Comparison of ENCODE assay signal across 9 cellular contexts in genomic region chr12:7108042-7108927, GRCh38. TPM values are rescaled to one million over a fixed set of nuclear protein-coding genes. Genes with fewer than 3 reads are reported as not detected.
DNase-seq lines count a peak whose midpoint lies in the region; ATAC-seq and TF ChIP-seq lines count a peak whose summit lies in the region.
"Had no signal": no experiment of that assay in that cellular context is flagged by ENCODE, and none has a peak within 500 bp of the region (broad histone marks: within the 10 kb centered on the region; RNA-seq: fewer than 3 reads in every experiment).

No MANE protein-coding gene starts in this region.

- H3K4me3 ChIP-seq in HL-60 (replicated peaks; ENCODE audit: insufficient read depth, low read length) (peak overlapping the region; percentile 51), retinal pigment epithelial cell (ENCODE audit: low read length) (peak overlapping the region; percentile 78)

- peak; percentile 67 for DNase-seq in DMS153 (lab: John Stamatoyannopoulos, UW)
- DNase-seq in HL-60 (ENCODE audit: low read depth in 1 of 2, low spot score in 1 of 2) = peak; percentile 90 to 94
- DNase-seq in left cardiac atrium = peak; percentile 86
- no peak for DNase-seq in retinal pigment epithelial cell (ENCODE audit: low read depth)
- no peak for DNase-seq in 8988T

- TF ChIP-seq CTCF in HL-60 (IDR thresholded peaks at IDR 0.05; ENCODE audit: insufficient read depth, low read length) (no peak), retinal pigment epithelial cell (conservative IDR thresholded peaks at IDR 0.05; ENCODE audit: low read depth, low read length) (no peak)

- peaks cover 5% of the 10 kb centered on the region for H3K9me3 Mint-ChIP-seq in activated naive CD8-positive, alpha-beta T cell (ENCODE audit: low read depth)

- peak overlapping the region; percentile 92 for H3K4me3 Mint-ChIP-seq in activated naive CD8-positive, alpha-beta T cell

- ATAC-seq in GM19463 (IDR thresholded peaks at IDR 0.05; ENCODE audit: unreplicated experiment) (peak; percentile 93), SK-N-SH treated with all-trans-retinoic acid at 6 μM for 48 hours (peak; percentile 86), left cardiac atrium (peak; percentile 81 to 94)

- no peaks in the 10 kb centered on the region for H3K27me3 Mint-ChIP-seq in activated naive CD8-positive, alpha-beta T cell

- peaks cover 31% of the 10 kb centered on the region for H3K4me1 Mint-ChIP-seq in activated naive CD8-positive, alpha-beta T cell (ENCODE audit: low read depth)

- intact Hi-C loops in left cardiac atrium (cut with DNase I) = loop anchor here in 1 of 2 donors (2.0 kb wide), 2 partner anchors 47 to 163 kb away; partner anchors contain the start of genes C12orf57 and C1S

- H3K36me3 Mint-ChIP-seq in activated naive CD8-positive, alpha-beta T cell = peaks cover 10% of the 10 kb centered on the region

- H3K27ac Mint-ChIP-seq in activated naive CD8-positive, alpha-beta T cell = peak overlapping the region; percentile 94

- H3K27ac ChIP-seq in HL-60 (replicated peaks) = peak overlapping the region; percentile 95

- H3K27me3 ChIP-seq in HL-60 (ENCODE audit: insufficient read depth, poor library complexity, severe bottlenecking) = no peaks in the 10 kb centered on the region

TF ChIP-seq in SK-N-SH treated with all-trans-retinoic acid at 6 μM for 48 hours, 23 proteins besides CTCF, POLR2A, EP300 and RAD21:
- TF ChIP-seq ARNTL (CRISPR knock-in tag; IDR thresholded peaks at IDR 0.05; ENCODE audit: borderline replicate concordance, low read depth) (no peak), GLIS3 (CRISPR knock-in tag; IDR thresholded peaks at IDR 0.05) (no peak), ZFP3 (CRISPR knock-in tag; IDR thresholded peaks at IDR 0.05) (no peak), CSDC2 (CRISPR knock-in tag; IDR thresholded peaks at IDR 0.05) (no peak), ZNF70 (CRISPR knock-in tag; IDR thresholded peaks at IDR 0.05) (no peak), OSR1 (CRISPR knock-in tag; IDR thresholded peaks at IDR 0.05) (no peak), ZFP30 (CRISPR knock-in tag; IDR thresholded peaks at IDR 0.05) (no peak), ISL1 (CRISPR knock-in tag; IDR thresholded peaks at IDR 0.05) (no peak), ZNF565 (CRISPR knock-in tag; conservative IDR thresholded peaks at IDR 0.05; ENCODE audit: low read depth) (no peak), SNAI2 (CRISPR knock-in tag; IDR thresholded peaks at IDR 0.05) (no peak), RARB (CRISPR knock-in tag; IDR thresholded peaks at IDR 0.05) (no peak), TOX (CRISPR knock-in tag; IDR thresholded peaks at IDR 0.05; ENCODE audit: borderline replicate concordance) (no peak), ESRRG (CRISPR knock-in tag; IDR thresholded peaks at IDR 0.05) (no peak), PPARA (CRISPR knock-in tag; IDR thresholded peaks at IDR 0.05; ENCODE audit: borderline replicate concordance) (no peak), ZC3H10 (CRISPR knock-in tag; IDR thresholded peaks at IDR 0.05) (no peak), BACH2 (CRISPR knock-in tag; IDR thresholded peaks at IDR 0.05; ENCODE audit: borderline replicate concordance) (no peak), ZNF8 (CRISPR knock-in tag; IDR thresholded peaks at IDR 0.05) (no peak)
- TF ChIP-seq, protein P1, sequence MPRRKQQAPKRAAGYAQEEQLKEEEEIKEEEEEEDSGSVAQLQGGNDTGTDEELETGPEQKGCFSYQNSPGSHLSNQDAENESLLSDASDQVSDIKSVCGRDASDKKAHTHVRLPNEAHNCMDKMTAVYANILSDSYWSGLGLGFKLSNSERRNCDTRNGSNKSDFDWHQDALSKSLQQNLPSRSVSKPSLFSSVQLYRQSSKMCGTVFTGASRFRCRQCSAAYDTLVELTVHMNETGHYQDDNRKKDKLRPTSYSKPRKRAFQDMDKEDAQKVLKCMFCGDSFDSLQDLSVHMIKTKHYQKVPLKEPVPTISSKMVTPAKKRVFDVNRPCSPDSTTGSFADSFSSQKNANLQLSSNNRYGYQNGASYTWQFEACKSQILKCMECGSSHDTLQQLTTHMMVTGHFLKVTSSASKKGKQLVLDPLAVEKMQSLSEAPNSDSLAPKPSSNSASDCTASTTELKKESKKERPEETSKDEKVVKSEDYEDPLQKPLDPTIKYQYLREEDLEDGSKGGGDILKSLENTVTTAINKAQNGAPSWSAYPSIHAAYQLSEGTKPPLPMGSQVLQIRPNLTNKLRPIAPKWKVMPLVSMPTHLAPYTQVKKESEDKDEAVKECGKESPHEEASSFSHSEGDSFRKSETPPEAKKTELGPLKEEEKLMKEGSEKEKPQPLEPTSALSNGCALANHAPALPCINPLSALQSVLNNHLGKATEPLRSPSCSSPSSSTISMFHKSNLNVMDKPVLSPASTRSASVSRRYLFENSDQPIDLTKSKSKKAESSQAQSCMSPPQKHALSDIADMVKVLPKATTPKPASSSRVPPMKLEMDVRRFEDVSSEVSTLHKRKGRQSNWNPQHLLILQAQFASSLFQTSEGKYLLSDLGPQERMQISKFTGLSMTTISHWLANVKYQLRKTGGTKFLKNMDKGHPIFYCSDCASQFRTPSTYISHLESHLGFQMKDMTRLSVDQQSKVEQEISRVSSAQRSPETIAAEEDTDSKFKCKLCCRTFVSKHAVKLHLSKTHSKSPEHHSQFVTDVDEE (CRISPR knock-in tag; IDR thresholded peaks at IDR 0.05) = no peak

RNA-seq across cellular contexts. Expression of gene C1RL, which starts 0.7 kb away (rescaled TPM):
- 10 to 100 TPM; 23.0 to 29.8 TPM for total RNA-seq in left cardiac atrium

RNA-seq across cellular contexts. Expression of gene C1R, which starts 16.0 kb away (rescaled TPM):
- 100 to 1,000 TPM; 331 to 488 TPM for total RNA-seq in left cardiac atrium

RNA-seq across cellular contexts. Expression of gene RBP5, which starts 20.4 kb away (rescaled TPM):
- 1 to 10 TPM in 1 of 2 donors, under 1 TPM in 1; 0.97 to 2.1 TPM for total RNA-seq in left cardiac atrium
- total RNA-seq: lung microvascular endothelial cell had no signal

RNA-seq across cellular contexts. Expression of gene CLSTN3, which starts 21.9 kb away (rescaled TPM):
- total RNA-seq in left cardiac atrium = 10 to 100 TPM; 14.7 to 17.0 TPM

RNA-seq across cellular contexts. Expression of gene C1S, which starts 47.8 kb away (rescaled TPM):
- 100 to 1,000 TPM; 222 to 287 TPM for total RNA-seq in left cardiac atrium

Comparison
In these comparisons a context has a peak if more than half of its experiments do, and no peak if none do; other contexts are left out.
1. DNase-seq: peak in DMS153 (single experiment), HL-60 (2 of 2) and left cardiac atrium (single experiment); none in retinal pigment epithelial cell (single experiment) and 8988T (single experiment).
2. Peak in every context shown above with its lines, with median percentiles within 50 percentile points of each other: ATAC-seq.